In genomic region chr13:43786472-43786765, GRCh38 we compare ENCODE assay signal across 8 cellular contexts. TPM values are rescaled to one million over a fixed set of nuclear protein-coding genes. Genes with fewer than 3 reads are reported as not detected.
DNase-seq lines count a peak whose midpoint lies in the region; ATAC-seq and TF ChIP-seq lines count a peak whose summit lies in the region.

No MANE protein-coding gene starts in this region.

- no peak for TF ChIP-seq EP300 in upper lobe of left lung (IDR thresholded peaks at IDR 0.05)

- H3K4me3 ChIP-seq in brain microvascular endothelial cell (ENCODE audit: low read depth, low read length), result peak overlapping the region; percentile 63
- H3K4me3 ChIP-seq in mesenchymal stem cell (ENCODE audit: insufficient read depth in 1 of 2, low read depth in 1 of 2, low read length in 2 of 2), result peak overlapping the region; percentile 68 to 87
- H3K4me3 ChIP-seq in upper lobe of left lung, result peak overlapping the region; percentile 40 to 63 (median 54)

- TF ChIP-seq CTCF in brain microvascular endothelial cell (IDR thresholded peaks at IDR 0.05; ENCODE audit: low read depth, low read length, missing control alignments), result no peak
- TF ChIP-seq CTCF in upper lobe of left lung (IDR thresholded peaks at IDR 0.05), result no peak

- in situ Hi-C loops in brain microvascular endothelial cell (cut with HindIII; ENCODE audit: low pct_ligation_motif_present, low sequenced_read_pairs), result no loop called here

- H3K9me3 ChIP-seq in mesenchymal stem cell (ENCODE audit: control insufficient read depth, low read length) (no peaks in the 10 kb centered on the region), upper lobe of left lung (no peaks in the 10 kb centered on the region)

- under 1% methylated on average over 27 of the region's 28 CpGs for WGBS in mesenchymal stem cell
- 1% methylated on average over 22 of the region's 28 CpGs; no CpG with 5 or more reads in 1 of the 2 donors for WGBS in upper lobe of left lung, 2 donors

- H3K4ac ChIP-seq in mesenchymal stem cell (ENCODE audit: low read depth in 1 of 2, low read length in 2 of 2), result peak overlapping the region in 1 of 2 experiments; percentile 62

- peak overlapping the region in 1 of 2 experiments; percentile 64 for H2BK12ac ChIP-seq in mesenchymal stem cell (ENCODE audit: low read length in 2 of 2)

- peak overlapping the region; percentile 68 for H3K4me3 Mint-ChIP-seq in activated naive CD4-positive, alpha-beta T cell treated with anti-CD3 and anti-CD28 coated beads, Interleukin-2, amount 50 U/mL, for 24 hours

- peaks cover 8% of the 10 kb centered on the region for H3K4me1 Mint-ChIP-seq in activated naive CD4-positive, alpha-beta T cell treated with anti-CD3 and anti-CD28 coated beads, Interleukin-2, amount 50 U/mL, for 24 hours

- peak overlapping the region; percentile 87 for H3K9ac ChIP-seq in mesenchymal stem cell (ENCODE audit: low read length)

- H3K18ac ChIP-seq in mesenchymal stem cell (ENCODE audit: low read depth in 1 of 2, low read length in 2 of 2), result peak overlapping the region; percentile 72

- peaks cover 30% of the 10 kb centered on the region for H3K27me3 Mint-ChIP-seq in activated naive CD4-positive, alpha-beta T cell treated with anti-CD3 and anti-CD28 coated beads, Interleukin-2, amount 50 U/mL, for 24 hours

- H3K36me3 Mint-ChIP-seq in activated naive CD4-positive, alpha-beta T cell treated with anti-CD3 and anti-CD28 coated beads, Interleukin-2, amount 50 U/mL, for 24 hours, result no peaks in the 10 kb centered on the region

- no peaks in the 10 kb centered on the region for H3K79me1 ChIP-seq in mesenchymal stem cell (replicated peaks; ENCODE audit: low read length, poor library complexity, severe bottlenecking)

- no peak overlapping the region for H3K27ac Mint-ChIP-seq in activated naive CD4-positive, alpha-beta T cell treated with anti-CD3 and anti-CD28 coated beads, Interleukin-2, amount 50 U/mL, for 24 hours

- H3K4me1 ChIP-seq in mesenchymal stem cell (ENCODE audit: control insufficient read depth, insufficient read depth, low read depth, low read length) (peaks cover 21% of the 10 kb centered on the region), upper lobe of left lung (peaks cover 21 to 28% (median 23%) of the 10 kb centered on the region in 4 donors)

- H2AK5ac ChIP-seq in mesenchymal stem cell (ENCODE audit: low read length, severe bottlenecking), result no peak overlapping the region

- peak overlapping the region in 1 of 2 experiments; percentile 42 for H3K23ac ChIP-seq in mesenchymal stem cell (ENCODE audit: low read length in 2 of 2)

- no peaks in the 10 kb centered on the region for H3K9me3 Mint-ChIP-seq in activated naive CD4-positive, alpha-beta T cell treated with anti-CD3 and anti-CD28 coated beads, Interleukin-2, amount 50 U/mL, for 24 hours

- H2BK15ac ChIP-seq in mesenchymal stem cell (ENCODE audit: low read depth, poor library complexity, severe bottlenecking), result peak overlapping the region; percentile 63

- H3K27me3 ChIP-seq in brain microvascular endothelial cell (replicated peaks), result no peaks in the 10 kb centered on the region
- no peaks in the 10 kb centered on the region for H3K27me3 ChIP-seq in mesenchymal stem cell (ENCODE audit: control insufficient read depth in 1 of 2, insufficient read depth in 1 of 2, low read length in 2 of 2)
- peaks cover 0 to 23% (median 13%) of the 10 kb centered on the region in 4 donors for H3K27me3 ChIP-seq in upper lobe of left lung

- H3K14ac ChIP-seq in mesenchymal stem cell (ENCODE audit: low read length in 2 of 2), result peak overlapping the region in 1 of 2 experiments; percentile 19

- H3K36me3 ChIP-seq in brain microvascular endothelial cell (replicated peaks) (no peaks in the 10 kb centered on the region), mesenchymal stem cell (ENCODE audit: control insufficient read depth in 1 of 2, insufficient read depth in 2 of 2, low read depth in 1 of 2, low read length in 2 of 2) (no peaks in the 10 kb centered on the region), upper lobe of left lung (no peaks in the 10 kb centered on the region)

- H4K8ac ChIP-seq in mesenchymal stem cell (ENCODE audit: low read length), result peak overlapping the region; percentile 65

- H3K27ac ChIP-seq in brain microvascular endothelial cell (peak overlapping the region; percentile 7), mesenchymal stem cell (ENCODE audit: low read length, poor library complexity, severe bottlenecking) (no peak overlapping the region), upper lobe of left lung (peak overlapping the region in 1 of 4 donors; percentile 37)

- peak overlapping the region; percentile 90 for H3K4me2 ChIP-seq in mesenchymal stem cell (ENCODE audit: low read length, poor library complexity, severe bottlenecking)

- no peak for DNase-seq in activated naive CD4-positive, alpha-beta T cell treated with anti-CD3 and anti-CD28 coated beads, Interleukin-2, amount 50 U/mL, for 16 hours
- DNase-seq in brain microvascular endothelial cell (no peak), mesenchymal stem cell (no peak), upper lobe of left lung (no peak)
- no peak for DNase-seq in stimulated activated CD4-positive, alpha-beta T cell treated with anti-CD3 and anti-CD28 coated beads, Interleukin-4, amount 100 ng/mL, for 24 hours
- no peak for DNase-seq in stimulated activated CD4-positive, alpha-beta T cell treated with anti-CD3 and anti-CD28 coated beads, Interleukin-2, amount 100 ng/mL, for 24 hours

- H2BK120ac ChIP-seq in mesenchymal stem cell (ENCODE audit: low read depth, low read length), result peak overlapping the region; percentile 80

- no peak for TF ChIP-seq POLR2A in upper lobe of left lung (IDR thresholded peaks at IDR 0.05)

- H4K91ac ChIP-seq in mesenchymal stem cell (ENCODE audit: low read length), result peak overlapping the region; percentile 40

- peak overlapping the region; percentile 54 for H2AFZ ChIP-seq in mesenchymal stem cell (ENCODE audit: low read depth, low read length)

- H2BK5ac ChIP-seq in mesenchymal stem cell (ENCODE audit: low read depth, low read length, poor library complexity, severe bottlenecking), result no peak overlapping the region

- ATAC-seq in upper lobe of left lung (ENCODE audit: low FRiP score in 2 of 2) (no peak), HG02981 (IDR thresholded peaks at IDR 0.05; ENCODE audit: unreplicated experiment) (no peak)

RNA-seq across cellular contexts. Expression of gene ENOX1, which starts 0.4 kb away (rescaled TPM):
- polyA plus RNA-seq in mesenchymal stem cell (2013, experiment 1 of 2), result 4.8 TPM
- 4.8 TPM for polyA plus RNA-seq in mesenchymal stem cell (2013, experiment 2 of 2)
- total RNA-seq in upper lobe of left lung, result 1 to 10 TPM in 1 of 6 donors, under 1 TPM in 3, not detected in 2; 0.20 to 1.0 (median 0.46) TPM
